ENCODE assay signal across 8 cellular contexts in genomic region chr4:103786014-103786413, GRCh38.
DNase-seq lines count a peak whose midpoint lies in the region; ATAC-seq and TF ChIP-seq lines count a peak whose summit lies in the region.

No MANE protein-coding gene starts in this region.

- no peaks in the 10 kb centered on the region for H3K27me3 ChIP-seq in PC-3 (ENCODE audit: low read length)

- no peaks in the 10 kb centered on the region for H3K9me3 Mint-ChIP-seq in activated T-helper 1 cell treated with anti-CD3 and anti-CD28 coated beads, Interleukin-12 subunit alpha, Interleukin-12 subunit beta, Interleukin-2, Interleukin-4 antibody, amounts not matched to agents 30 ng/mL and 10 ng/mL and 1 ng/mL, durations not matched to agents 14 hours and 24 hours and 36 hours
- peaks cover 8% of the 10 kb centered on the region for H3K9me3 Mint-ChIP-seq in activated naive CD4-positive, alpha-beta T cell treated with anti-CD3 and anti-CD28 coated beads for 36 hours

- BruUV-seq in PC-3 (replicated peaks; lab: Mats Ljungman, UMichigan): no TSS peak

- POLR2A ChIA-PET in PC-3 (lab: Charles Lee; ENCODE audit: unreplicated experiment): no interaction called here

- H3K4me1 Mint-ChIP-seq in activated T-helper 1 cell treated with anti-CD3 and anti-CD28 coated beads, Interleukin-12 subunit alpha, Interleukin-12 subunit beta, Interleukin-2, Interleukin-4 antibody, amounts not matched to agents 30 ng/mL and 10 ng/mL and 1 ng/mL, durations not matched to agents 14 hours and 24 hours and 36 hours (ENCODE audit: low read depth): no peaks in the 10 kb centered on the region
- no peaks in the 10 kb centered on the region for H3K4me1 Mint-ChIP-seq in activated naive CD4-positive, alpha-beta T cell treated with anti-CD3 and anti-CD28 coated beads for 36 hours (ENCODE audit: low read depth)

- H2AFZ ChIP-seq in PC-3 (ENCODE audit: low read length): no peak overlapping the region

- H3F3A ChIP-seq in PC-3 (ENCODE audit: low read length, unreplicated experiment): no peaks in the 10 kb centered on the region

- no peak overlapping the region for H3K4me3 Mint-ChIP-seq in activated T-helper 1 cell treated with anti-CD3 and anti-CD28 coated beads, Interleukin-12 subunit alpha, Interleukin-12 subunit beta, Interleukin-2, Interleukin-4 antibody, amounts not matched to agents 30 ng/mL and 10 ng/mL and 1 ng/mL, durations not matched to agents 14 hours and 24 hours and 36 hours
- no peak overlapping the region for H3K4me3 Mint-ChIP-seq in activated naive CD4-positive, alpha-beta T cell treated with anti-CD3 and anti-CD28 coated beads for 36 hours

- H3K36me3 ChIP-seq in PC-3 (ENCODE audit: low read depth, low read length): no peaks in the 10 kb centered on the region

- CTCF ChIA-PET in PC-3 (lab: Charles Lee): interaction anchor here (1.3 kb wide), 1 partner anchor 582 kb away, joined by 5 read pairs; no protein-coding TSS in a partner anchor
- CTCF ChIA-PET in activated naive CD4-positive, alpha-beta T cell treated with anti-CD3 and anti-CD28 coated beads for 36 hours (lab: Charles Lee): interaction anchor here (0.6 kb wide), 1 partner anchor 11 kb away, joined by 5 read pairs; no protein-coding TSS in a partner anchor

- peak; percentile 67 for ATAC-seq in GM19324 (IDR thresholded peaks at IDR 0.05; ENCODE audit: low FRiP score, unreplicated experiment)
- peak; percentile 88 for ATAC-seq in HG03175 (IDR thresholded peaks at IDR 0.05; ENCODE audit: unreplicated experiment)
- ATAC-seq in PC-3: peak; percentile 57

- intact Hi-C loops in PC-3 (cut with micrococcal nuclease): loop anchor here (1.0 to 10.0 kb wide), 2 partner anchors 311 to 582 kb away; no protein-coding TSS in a partner anchor
- intact Hi-C loops in activated T-helper 1 cell treated with anti-CD3 and anti-CD28 coated beads, Interleukin-12 subunit alpha, Interleukin-12 subunit beta, Interleukin-2, Interleukin-4 antibody, amounts not matched to agents 30 ng/mL and 10 ng/mL and 1 ng/mL, durations not matched to agents 14 hours and 24 hours and 36 hours (cut with micrococcal nuclease): no loop called here
- intact Hi-C loops in activated naive CD4-positive, alpha-beta T cell treated with anti-CD3 and anti-CD28 coated beads for 36 hours (cut with micrococcal nuclease): loop anchor here (1.0 kb wide), 1 partner anchor 308 kb away; no protein-coding TSS in a partner anchor

- no peaks in the 10 kb centered on the region for H3K27me3 Mint-ChIP-seq in activated T-helper 1 cell treated with anti-CD3 and anti-CD28 coated beads, Interleukin-12 subunit alpha, Interleukin-12 subunit beta, Interleukin-2, Interleukin-4 antibody, amounts not matched to agents 30 ng/mL and 10 ng/mL and 1 ng/mL, durations not matched to agents 14 hours and 24 hours and 36 hours (ENCODE audit: insufficient read depth)
- H3K27me3 Mint-ChIP-seq in activated naive CD4-positive, alpha-beta T cell treated with anti-CD3 and anti-CD28 coated beads for 36 hours (ENCODE audit: low read depth): no peaks in the 10 kb centered on the region

- no peaks in the 10 kb centered on the region for H3K79me2 ChIP-seq in PC-3 (ENCODE audit: low read length)

- no peak overlapping the region for H3K9ac ChIP-seq in PC-3 (ENCODE audit: low read length)

- peak; percentile 71 for TF ChIP-seq CTCF in PC-3 (conservative IDR thresholded peaks at IDR 0.05; ENCODE audit: low read depth, low read length)
- peak; percentile 23 for TF ChIP-seq CTCF in foreskin fibroblast (IDR thresholded peaks at IDR 0.05; ENCODE audit: low read depth, low read length)

- H3K4me2 ChIP-seq in PC-3 (ENCODE audit: low read length): no peak overlapping the region

- no peak overlapping the region for H3K27ac Mint-ChIP-seq in activated T-helper 1 cell treated with anti-CD3 and anti-CD28 coated beads, Interleukin-12 subunit alpha, Interleukin-12 subunit beta, Interleukin-2, Interleukin-4 antibody, amounts not matched to agents 30 ng/mL and 10 ng/mL and 1 ng/mL, durations not matched to agents 14 hours and 24 hours and 36 hours
- no peak overlapping the region for H3K27ac Mint-ChIP-seq in activated naive CD4-positive, alpha-beta T cell treated with anti-CD3 and anti-CD28 coated beads for 36 hours

- H3K4me3 ChIP-seq in PC-3 (ENCODE audit: low read length) (no peak overlapping the region), foreskin fibroblast (ENCODE audit: low read depth in 1 of 2, low read length in 2 of 2) (no peak overlapping the region)

- no peaks in the 10 kb centered on the region for H4K20me1 ChIP-seq in PC-3 (ENCODE audit: low read length)

- no peak overlapping the region for H3K27ac ChIP-seq in PC-3 (ENCODE audit: low read length)

- H3K36me3 Mint-ChIP-seq in activated T-helper 1 cell treated with anti-CD3 and anti-CD28 coated beads, Interleukin-12 subunit alpha, Interleukin-12 subunit beta, Interleukin-2, Interleukin-4 antibody, amounts not matched to agents 30 ng/mL and 10 ng/mL and 1 ng/mL, durations not matched to agents 14 hours and 24 hours and 36 hours (ENCODE audit: low read depth): no peaks in the 10 kb centered on the region
- H3K36me3 Mint-ChIP-seq in activated naive CD4-positive, alpha-beta T cell treated with anti-CD3 and anti-CD28 coated beads for 36 hours (ENCODE audit: low read depth): no peaks in the 10 kb centered on the region

- no peaks in the 10 kb centered on the region for H3K4me1 ChIP-seq in PC-3 (ENCODE audit: insufficient read depth, low read length)

- H3K9me3 ChIP-seq in PC-3 (ENCODE audit: low read length): no peaks in the 10 kb centered on the region

- no peaks in the 10 kb centered on the region for H3K9me2 ChIP-seq in PC-3 (replicated peaks; ENCODE audit: low read length)

- DNase-seq in DMS53 treated with DMSO at 0.1 percent for 48 hours (lab: John Stamatoyannopoulos, UW; ENCODE audit: unreplicated experiment) (peak; percentile 58), PC-3 (peak; percentile 63), foreskin fibroblast (peak; percentile 0 to 8)
- DNase-seq in activated T-helper 1 cell treated with anti-CD3 and anti-CD28 coated beads, Interleukin-12 subunit alpha, Interleukin-12 subunit beta, Interleukin-2, Interleukin-4 antibody, amounts not matched to agents 30 ng/mL and 10 ng/mL and 1 ng/mL, durations not matched to agents 14 hours and 24 hours and 36 hours (ENCODE audit: low spot score): no peak
- DNase-seq in activated naive CD4-positive, alpha-beta T cell treated with anti-CD3 and anti-CD28 coated beads for 36 hours: no peak
- DNase-seq in NK-92 treated with Interleukin-12 subunit alpha and Interleukin-12 subunit beta, amount 100 ng/mL, for 24 hours (lab: John Stamatoyannopoulos, UW): no peak

Comparison
In these comparisons a context has a peak if more than half of its experiments do, and no peak if none do; other contexts are left out.
1. DNase-seq: peak in DMS53 treated with DMSO at 0.1 percent for 48 hours (single experiment), PC-3 (single experiment) and foreskin fibroblast (2 of 2); none in activated T-helper 1 cell treated with anti-CD3 and anti-CD28 coated beads, Interleukin-12 subunit alpha, Interleukin-12 subunit beta, Interleukin-2, Interleukin-4 antibody, amounts not matched to agents 30 ng/mL and 10 ng/mL and 1 ng/mL, durations not matched to agents 14 hours and 24 hours and 36 hours (single experiment), activated naive CD4-positive, alpha-beta T cell treated with anti-CD3 and anti-CD28 coated beads for 36 hours (single experiment) and NK-92 treated with Interleukin-12 subunit alpha and Interleukin-12 subunit beta, amount 100 ng/mL, for 24 hours (single experiment).
2. Peak in every context shown above with its lines, with median percentiles within 50 percentile points of each other: ATAC-seq.